Comparison of ENCODE assay signal across 1 cellular context in the genomic region with DNA sequence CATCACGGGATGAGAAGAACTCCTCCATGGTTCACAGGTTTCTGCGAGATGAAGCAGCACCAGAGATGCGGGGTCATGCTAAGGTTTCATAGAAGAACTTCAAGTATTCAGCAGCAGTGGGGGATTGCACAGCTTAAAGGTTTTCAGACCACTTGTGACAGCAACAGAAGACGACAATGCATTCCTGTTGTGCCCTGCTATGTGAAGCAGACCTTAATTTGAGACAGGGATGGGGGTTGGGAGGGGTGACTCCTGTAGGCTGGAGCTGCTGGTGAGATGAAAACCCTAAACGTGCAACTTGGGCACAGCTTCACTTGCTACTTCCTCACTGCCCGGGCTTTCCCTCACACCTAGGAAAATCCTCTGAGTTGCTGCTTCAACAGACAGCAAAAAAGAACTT.
TF ChIP-seq lines count a peak whose summit lies in the region.

No MANE protein-coding gene starts in this region.

TF ChIP-seq in GM23338, 12 proteins besides CTCF, POLR2A, EP300 and RAD21 (continued from another document):
- TF ChIP-seq, protein P1, sequence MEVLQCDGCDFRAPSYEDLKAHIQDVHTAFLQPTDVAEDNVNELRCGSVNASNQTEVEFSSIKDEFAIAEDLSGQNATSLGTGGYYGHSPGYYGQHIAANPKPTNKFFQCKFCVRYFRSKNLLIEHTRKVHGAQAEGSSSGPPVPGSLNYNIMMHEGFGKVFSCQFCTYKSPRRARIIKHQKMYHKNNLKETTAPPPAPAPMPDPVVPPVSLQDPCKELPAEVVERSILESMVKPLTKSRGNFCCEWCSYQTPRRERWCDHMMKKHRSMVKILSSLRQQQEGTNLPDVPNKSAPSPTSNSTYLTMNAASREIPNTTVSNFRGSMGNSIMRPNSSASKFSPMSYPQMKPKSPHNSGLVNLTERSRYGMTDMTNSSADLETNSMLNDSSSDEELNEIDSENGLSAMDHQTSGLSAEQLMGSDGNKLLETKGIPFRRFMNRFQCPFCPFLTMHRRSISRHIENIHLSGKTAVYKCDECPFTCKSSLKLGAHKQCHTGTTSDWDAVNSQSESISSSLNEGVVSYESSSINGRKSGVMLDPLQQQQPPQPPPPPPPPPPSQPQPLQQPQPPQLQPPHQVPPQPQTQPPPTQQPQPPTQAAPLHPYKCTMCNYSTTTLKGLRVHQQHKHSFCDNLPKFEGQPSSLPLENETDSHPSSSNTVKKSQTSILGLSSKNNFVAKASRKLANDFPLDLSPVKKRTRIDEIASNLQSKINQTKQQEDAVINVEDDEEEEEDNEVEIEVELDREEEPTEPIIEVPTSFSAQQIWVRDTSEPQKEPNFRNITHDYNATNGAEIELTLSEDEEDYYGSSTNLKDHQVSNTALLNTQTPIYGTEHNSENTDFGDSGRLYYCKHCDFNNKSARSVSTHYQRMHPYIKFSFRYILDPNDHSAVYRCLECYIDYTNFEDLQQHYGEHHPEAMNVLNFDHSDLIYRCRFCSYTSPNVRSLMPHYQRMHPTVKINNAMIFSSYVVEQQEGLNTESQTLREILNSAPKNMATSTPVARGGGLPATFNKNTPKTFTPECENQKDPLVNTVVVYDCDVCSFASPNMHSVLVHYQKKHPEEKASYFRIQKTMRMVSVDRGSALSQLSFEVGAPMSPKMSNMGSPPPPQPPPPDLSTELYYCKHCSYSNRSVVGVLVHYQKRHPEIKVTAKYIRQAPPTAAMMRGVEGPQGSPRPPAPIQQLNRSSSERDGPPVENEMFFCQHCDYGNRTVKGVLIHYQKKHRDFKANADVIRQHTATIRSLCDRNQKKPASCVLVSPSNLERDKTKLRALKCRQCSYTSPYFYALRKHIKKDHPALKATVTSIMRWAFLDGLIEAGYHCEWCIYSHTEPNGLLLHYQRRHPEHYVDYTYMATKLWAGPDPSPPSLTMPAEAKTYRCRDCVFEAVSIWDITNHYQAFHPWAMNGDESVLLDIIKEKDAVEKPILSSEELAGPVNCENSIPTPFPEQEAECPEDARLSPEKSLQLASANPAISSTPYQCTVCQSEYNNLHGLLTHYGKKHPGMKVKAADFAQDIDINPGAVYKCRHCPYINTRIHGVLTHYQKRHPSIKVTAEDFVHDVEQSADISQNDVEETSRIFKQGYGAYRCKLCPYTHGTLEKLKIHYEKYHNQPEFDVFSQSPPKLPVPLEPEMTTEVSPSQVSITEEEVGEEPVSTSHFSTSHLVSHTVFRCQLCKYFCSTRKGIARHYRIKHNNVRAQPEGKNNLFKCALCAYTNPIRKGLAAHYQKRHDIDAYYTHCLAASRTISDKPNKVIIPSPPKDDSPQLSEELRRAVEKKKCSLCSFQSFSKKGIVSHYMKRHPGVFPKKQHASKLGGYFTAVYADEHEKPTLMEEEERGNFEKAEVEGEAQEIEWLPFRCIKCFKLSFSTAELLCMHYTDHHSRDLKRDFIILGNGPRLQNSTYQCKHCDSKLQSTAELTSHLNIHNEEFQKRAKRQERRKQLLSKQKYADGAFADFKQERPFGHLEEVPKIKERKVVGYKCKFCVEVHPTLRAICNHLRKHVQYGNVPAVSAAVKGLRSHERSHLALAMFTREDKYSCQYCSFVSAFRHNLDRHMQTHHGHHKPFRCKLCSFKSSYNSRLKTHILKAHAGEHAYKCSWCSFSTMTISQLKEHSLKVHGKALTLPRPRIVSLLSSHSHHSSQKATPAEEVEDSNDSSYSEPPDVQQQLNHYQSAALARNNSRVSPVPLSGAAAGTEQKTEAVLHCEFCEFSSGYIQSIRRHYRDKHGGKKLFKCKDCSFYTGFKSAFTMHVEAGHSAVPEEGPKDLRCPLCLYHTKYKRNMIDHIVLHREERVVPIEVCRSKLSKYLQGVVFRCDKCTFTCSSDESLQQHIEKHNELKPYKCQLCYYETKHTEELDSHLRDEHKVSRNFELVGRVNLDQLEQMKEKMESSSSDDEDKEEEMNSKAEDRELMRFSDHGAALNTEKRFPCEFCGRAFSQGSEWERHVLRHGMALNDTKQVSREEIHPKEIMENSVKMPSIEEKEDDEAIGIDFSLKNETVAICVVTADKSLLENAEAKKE (CRISPR knock-in tag; IDR thresholded peaks at IDR 0.05) = no peak
- TF ChIP-seq NANOG (IDR thresholded peaks at IDR 0.05; ENCODE audit: borderline replicate concordance) (no peak), ZNF331 (CRISPR knock-in tag; IDR thresholded peaks at IDR 0.05; ENCODE audit: low read depth) (no peak), CREB1 (CRISPR knock-in tag; IDR thresholded peaks at IDR 0.05; ENCODE audit: low read depth) (no peak), EZH2phosphoT487 (IDR thresholded peaks at IDR 0.05; ENCODE audit: unreplicated experiment) (no peak)
